ENCODE assay signal across 12 cellular contexts in genomic region chr5:158898185-158899177, GRCh38.
DNase-seq lines count a peak whose midpoint lies in the region; ATAC-seq and TF ChIP-seq lines count a peak whose summit lies in the region.
"Had no signal": no experiment of that assay in that cellular context is flagged by ENCODE, and none has a peak within 500 bp of the region (broad histone marks: within the 10 kb centered on the region; RNA-seq: fewer than 3 reads in every experiment).

No MANE protein-coding gene starts in this region.

- DNase-seq in germinal center (ENCODE audit: low spot score) (peak; percentile 43), mucosa of descending colon (no peak), NCI-H1436 treated with DMSO at 0.1 percent for 48 hours (lab: John Stamatoyannopoulos, UW) (no peak), pons (ENCODE audit: low spot score) (no peak)
- DNase-seq in stimulated activated CD4-positive, alpha-beta T cell treated with anti-CD3 and anti-CD28 coated beads, Interleukin-4, amount 100 ng/mL, for 4 hours, result no peak
- DNase-seq: cortex of kidney, DMS53, hypothalamus, T-cell had no signal

- no peaks in the 10 kb centered on the region for H3K9me3 ChIP-seq in mucosa of descending colon

- TF ChIP-seq CTCF in mucosa of descending colon (IDR thresholded peaks at IDR 0.05), result no peak

- no peaks in the 10 kb centered on the region for H3K36me3 ChIP-seq in mucosa of descending colon (ENCODE audit: low read depth)

- ATAC-seq in GM18858 (IDR thresholded peaks at IDR 0.05; ENCODE audit: unreplicated experiment) (peak; percentile 68), GM21529 (IDR thresholded peaks at IDR 0.05; ENCODE audit: unreplicated experiment) (peak; percentile 72), HG03159 (IDR thresholded peaks at IDR 0.05; ENCODE audit: unreplicated experiment) (peak; percentile 76), mucosa of descending colon (no peak)
- ATAC-seq: T-cell had no signal

- no peaks in the 10 kb centered on the region for H3K4me1 ChIP-seq in mucosa of descending colon (ENCODE audit: low read depth)

- H3K4me3 ChIP-seq in mucosa of descending colon, result no peak overlapping the region

- intact Hi-C loops in mucosa of descending colon (cut with DNase I, micrococcal nuclease), result no loop called here
